In genomic region chr2:86105252-86105968, GRCh38 we compare ENCODE assay signal across 8 cellular contexts. TPM values are rescaled to one million over a fixed set of nuclear protein-coding genes. Genes with fewer than 3 reads are reported as not detected.
A peak's percentile ranks its signal among the peaks of the same experiment; 100 is the strongest.
DNase-seq lines count a peak whose midpoint lies in the region; ATAC-seq, FAIRE-seq and TF ChIP-seq lines count a peak whose summit lies in the region.

Gene POLR1A, minus strand, starts transcription at chr2:86105886. Its CDS starts 110 bp downstream, at chr2:86105776.

- H3K27ac ChIP-seq in astrocyte (ENCODE audit: low read depth, low read length) (peak within 1 kb of the TSS; percentile 93), rectal smooth muscle tissue (ENCODE audit: low read depth, low read length) (peak within 1 kb of the TSS; percentile 88), vagina (peak within 1 kb of the TSS; percentile 77)

- H3K79me2 ChIP-seq in astrocyte (ENCODE audit: insufficient read depth, low read length): peaks cover 92% of the 10 kb centered on the region

- no peaks in the 10 kb centered on the region for H3K27me3 Mint-ChIP-seq in astrocyte (ENCODE audit: low read depth, unreplicated experiment)

- no peaks in the 10 kb centered on the region for H3K9me3 ChIP-seq in astrocyte (ENCODE audit: insufficient read depth, low read depth, low read length)
- H3K9me3 ChIP-seq in vagina: no peaks in the 10 kb centered on the region

- no peaks in the 10 kb centered on the region for H3K9me3 Mint-ChIP-seq in astrocyte (ENCODE audit: unreplicated experiment)

- H3K36me3 ChIP-seq in astrocyte (ENCODE audit: insufficient read depth, low read length) (peaks cover 25% of the 10 kb centered on the region), rectal smooth muscle tissue (ENCODE audit: control insufficient read depth, insufficient read depth, low read length) (peaks cover 3% of the 10 kb centered on the region), vagina (peaks cover 0 to 9% of the 10 kb centered on the region in 2 donors)

- peak within 1 kb of the TSS; percentile 94 for H3K4me3 Mint-ChIP-seq in astrocyte (ENCODE audit: unreplicated experiment)

- H3K27me3 ChIP-seq in astrocyte (ENCODE audit: insufficient read depth, low read length) (no peaks in the 10 kb centered on the region), rectal smooth muscle tissue (ENCODE audit: control insufficient read depth, insufficient read depth, low read length) (no peaks in the 10 kb centered on the region), vagina (no peaks in the 10 kb centered on the region)

- peak within 1 kb of the TSS; percentile 98 for H2AFZ ChIP-seq in astrocyte (ENCODE audit: low read depth, low read length)

- H4K20me1 ChIP-seq in astrocyte (ENCODE audit: insufficient read depth, low read length): peaks cover 45% of the 10 kb centered on the region

- H3K4me1 ChIP-seq in astrocyte (ENCODE audit: insufficient read depth, low read length) (peaks cover 19% of the 10 kb centered on the region), rectal smooth muscle tissue (ENCODE audit: control insufficient read depth, insufficient read depth, low read length) (peaks cover 20% of the 10 kb centered on the region), vagina (peaks cover 36% of the 10 kb centered on the region)

- peak; percentile 26 for TF ChIP-seq CTCF in astrocyte (IDR thresholded peaks at IDR 0.05; ENCODE audit: insufficient read depth, low read depth, low read length)
- no peak for TF ChIP-seq CTCF in vagina (IDR thresholded peaks at IDR 0.05)

- peaks cover 16% of the 10 kb centered on the region for H3K36me3 Mint-ChIP-seq in astrocyte (ENCODE audit: low read depth, unreplicated experiment)

- peak within 1 kb of the TSS; percentile 92 for H3K9ac ChIP-seq in astrocyte (ENCODE audit: low read length)
- peak within 1 kb of the TSS; percentile 88 for H3K9ac ChIP-seq in rectal smooth muscle tissue (ENCODE audit: low read length)

- peak within 1 kb of the TSS; percentile 100 for H3K27ac Mint-ChIP-seq in astrocyte (ENCODE audit: unreplicated experiment)

- DNase-seq in NCI-H187 treated with DMSO at 0.1 percent for 48 hours (lab: John Stamatoyannopoulos, UW) (peak; percentile 72), T-helper 22 cell (ENCODE audit: low read depth) (peak; percentile 72), astrocyte (ENCODE audit: low read depth) (peak; percentile 90), hepatic stellate cell (ENCODE audit: low spot score) (peak; percentile 75), vagina (ENCODE audit: extremely low spot score in 2 of 2) (peak in 1 of 2 donors; percentile 95)

- intact Hi-C loops in vagina (cut with DNase I): no loop called here

- ATAC-seq in GM18498 (IDR thresholded peaks at IDR 0.05; ENCODE audit: unreplicated experiment) (peak; percentile 77), HG02970 (IDR thresholded peaks at IDR 0.05; ENCODE audit: low FRiP score, unreplicated experiment) (peak; percentile 70)

- H3K4me2 ChIP-seq in astrocyte (ENCODE audit: low read length): peak within 1 kb of the TSS; percentile 93

- TF ChIP-seq POLR2A in vagina (IDR thresholded peaks at IDR 0.05): no peak

- peaks cover 22% of the 10 kb centered on the region for H3K4me1 Mint-ChIP-seq in astrocyte (ENCODE audit: low read depth, unreplicated experiment)

- FAIRE-seq in astrocyte (lab: Jason Lieb, UNC): peak; percentile 67

- peak within 1 kb of the TSS; percentile 99 for H3K4me3 ChIP-seq in astrocyte (ENCODE audit: insufficient read depth, low read depth, low read length)
- peak within 1 kb of the TSS; percentile 99 for H3K4me3 ChIP-seq in rectal smooth muscle tissue (ENCODE audit: low read length)
- peak within 1 kb of the TSS; percentile 89 to 94 for H3K4me3 ChIP-seq in vagina

RNA-seq across cellular contexts. Expression of gene POLR1A, which starts in this region (rescaled TPM):
- total RNA-seq in astrocyte: 42.9 and 45.2 TPM in 2 replicates
- total RNA-seq in vagina: 17.2 TPM
